In the genomic region with DNA sequence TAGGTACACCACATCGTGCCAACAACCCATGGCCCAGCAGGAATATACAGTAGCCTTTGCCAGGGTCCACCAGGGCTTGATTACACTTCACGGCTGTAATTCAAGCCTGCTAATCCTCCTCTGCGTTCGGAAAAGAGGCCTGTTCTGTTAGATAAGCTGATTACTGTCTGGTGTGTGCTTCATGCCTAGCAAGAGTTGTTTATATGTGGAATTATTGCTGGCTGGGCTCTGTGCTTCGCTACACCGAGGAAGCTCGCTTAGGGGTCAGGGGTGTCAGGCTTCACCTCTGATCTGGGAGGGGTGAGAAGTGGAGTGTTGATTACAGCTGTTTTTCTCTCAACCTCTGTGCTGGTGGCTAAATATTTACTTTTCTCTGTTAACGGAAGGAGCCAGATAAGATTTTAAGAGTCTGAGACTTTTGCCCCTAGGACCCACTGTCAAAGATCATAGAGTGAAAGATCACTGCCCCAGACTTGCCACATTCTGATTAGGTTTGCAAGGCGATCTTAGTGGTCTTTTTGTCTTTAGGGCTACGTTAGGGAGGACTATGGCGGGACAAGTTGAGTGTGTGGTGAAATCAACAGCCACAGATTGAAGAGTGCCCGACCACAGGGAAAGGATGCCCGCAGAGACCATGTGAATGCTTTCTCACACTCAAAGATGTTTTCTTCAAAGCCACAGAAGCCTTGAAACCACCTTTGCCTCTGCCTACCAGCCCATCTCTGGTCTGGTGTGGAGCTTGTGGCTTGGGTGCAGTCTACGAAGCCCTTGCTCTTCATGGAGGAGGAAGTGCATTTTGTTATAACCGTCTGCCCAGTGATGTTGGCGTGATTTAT, we compare ENCODE assay signal across 10 cellular contexts.
DNase-seq lines count a peak whose midpoint lies in the region; ATAC-seq and TF ChIP-seq lines count a peak whose summit lies in the region.
"Had no signal": no experiment of that assay in that cellular context is flagged by ENCODE, and none has a peak within 500 bp of the region (broad histone marks: within the 10 kb centered on the region; RNA-seq: fewer than 3 reads in every experiment).

No MANE protein-coding gene starts in this region.

- H3K27ac Mint-ChIP-seq in progenitor cell of endocrine pancreas, result peak overlapping the region; percentile 97
- no peak overlapping the region for H3K27ac Mint-ChIP-seq in stimulated activated naive CD8-positive, alpha-beta T cell treated with anti-CD3 and anti-CD28 coated beads, Interleukin-15, amount 100 ng/mL, for 72 hours
- H3K27ac Mint-ChIP-seq: activated naive CD8-positive, alpha-beta T cell treated with anti-CD3 and anti-CD28 coated beads, Interleukin-2, amount 10 ng/mL, durations not matched to agents 7 days and 5 days; naive thymus-derived CD8-positive, alpha-beta T cell had no signal

- H3K9me3 ChIP-seq in gastroesophageal sphincter, result no peaks in the 10 kb centered on the region

- H3K4me3 ChIP-seq in gastroesophageal sphincter, result no peak overlapping the region

- peaks cover 28 to 93% (median 37%) of the 10 kb centered on the region in 3 donors for H3K4me1 ChIP-seq in gastroesophageal sphincter

- ATAC-seq in gastroesophageal sphincter, result no peak
- ATAC-seq in stimulated activated naive CD8-positive, alpha-beta T cell treated with anti-CD3 and anti-CD28 coated beads, Interleukin-15, amount 100 ng/mL, for 72 hours, result no peak
- ATAC-seq: naive thymus-derived CD8-positive, alpha-beta T cell had no signal

- TF ChIP-seq CTCF in gastroesophageal sphincter (IDR thresholded peaks at IDR 0.05), result no peak
- TF ChIP-seq CTCF in progenitor cell of endocrine pancreas (IDR thresholded peaks at IDR 0.05; ENCODE audit: unreplicated experiment), result no peak

- DNase-seq in DMS53 treated with DMSO at 0.1 percent for 48 hours (lab: John Stamatoyannopoulos, UW; ENCODE audit: unreplicated experiment), result peak; percentile 9
- DNase-seq in NCI-H524 treated with DMSO at 0.1 percent for 48 hours (lab: John Stamatoyannopoulos, UW), result peak; percentile 92
- DNase-seq in progenitor cell of endocrine pancreas (ENCODE audit: low spot score, unreplicated experiment), result no peak
- no peak for DNase-seq in HK-2 (ENCODE audit: unreplicated experiment)
- DNase-seq in kidney glomerular epithelial cell (lab: John Stamatoyannopoulos, UW), result no peak
- no peak for DNase-seq in DMS114 treated with DMSO at 0.1 percent for 48 hours (lab: John Stamatoyannopoulos, UW; ENCODE audit: unreplicated experiment)
- no peak for DNase-seq in stimulated activated naive CD8-positive, alpha-beta T cell treated with anti-CD3 and anti-CD28 coated beads, Interleukin-15, amount 100 ng/mL, for 72 hours
- DNase-seq: activated naive CD8-positive, alpha-beta T cell treated with anti-CD3 and anti-CD28 coated beads, Interleukin-2, amount 10 ng/mL, durations not matched to agents 7 days and 5 days; naive thymus-derived CD8-positive, alpha-beta T cell had no signal

- no peaks in the 10 kb centered on the region for H3K9me3 Mint-ChIP-seq in progenitor cell of endocrine pancreas (ENCODE audit: low read depth)
- H3K9me3 Mint-ChIP-seq in stimulated activated naive CD8-positive, alpha-beta T cell treated with anti-CD3 and anti-CD28 coated beads, Interleukin-15, amount 100 ng/mL, for 72 hours, result peaks cover 0 to 5% of the 10 kb centered on the region in 2 donors
- H3K9me3 Mint-ChIP-seq: activated naive CD8-positive, alpha-beta T cell treated with anti-CD3 and anti-CD28 coated beads, Interleukin-2, amount 10 ng/mL, durations not matched to agents 7 days and 5 days had no signal

- H3K36me3 Mint-ChIP-seq in progenitor cell of endocrine pancreas (ENCODE audit: insufficient read depth), result peaks cover 2% of the 10 kb centered on the region
- H3K36me3 Mint-ChIP-seq: activated naive CD8-positive, alpha-beta T cell treated with anti-CD3 and anti-CD28 coated beads, Interleukin-2, amount 10 ng/mL, durations not matched to agents 7 days and 5 days; naive thymus-derived CD8-positive, alpha-beta T cell had no signal

- TF ChIP-seq POLR2A in gastroesophageal sphincter (IDR thresholded peaks at IDR 0.05), result no peak

- no peak for TF ChIP-seq EP300 in gastroesophageal sphincter (IDR thresholded peaks at IDR 0.05)

- WGBS in gastroesophageal sphincter (ENCODE audit: low coverage in 1 of 2), 2 donors, result 45 to 100% methylated on average over 6 to 9 of the region's 16 CpGs

- no peaks in the 10 kb centered on the region for H3K36me3 ChIP-seq in gastroesophageal sphincter

- peaks cover 78% of the 10 kb centered on the region for H3K4me1 Mint-ChIP-seq in progenitor cell of endocrine pancreas (ENCODE audit: low read depth)
- H3K4me1 Mint-ChIP-seq in stimulated activated naive CD8-positive, alpha-beta T cell treated with anti-CD3 and anti-CD28 coated beads, Interleukin-15, amount 100 ng/mL, for 72 hours, result no peaks in the 10 kb centered on the region
- H3K4me1 Mint-ChIP-seq: activated naive CD8-positive, alpha-beta T cell treated with anti-CD3 and anti-CD28 coated beads, Interleukin-2, amount 10 ng/mL, durations not matched to agents 7 days and 5 days had no signal

- no peaks in the 10 kb centered on the region for H3K27me3 ChIP-seq in gastroesophageal sphincter

- H3K27me3 Mint-ChIP-seq in progenitor cell of endocrine pancreas, result no peaks in the 10 kb centered on the region
- no peaks in the 10 kb centered on the region for H3K27me3 Mint-ChIP-seq in stimulated activated naive CD8-positive, alpha-beta T cell treated with anti-CD3 and anti-CD28 coated beads, Interleukin-15, amount 100 ng/mL, for 72 hours

- H3K27ac ChIP-seq in gastroesophageal sphincter, result peak overlapping the region; percentile 63 to 80 (median 76)

- peak overlapping the region; percentile 32 for H3K4me3 Mint-ChIP-seq in progenitor cell of endocrine pancreas (ENCODE audit: low read depth)
- H3K4me3 Mint-ChIP-seq in stimulated activated naive CD8-positive, alpha-beta T cell treated with anti-CD3 and anti-CD28 coated beads, Interleukin-15, amount 100 ng/mL, for 72 hours, result no peak overlapping the region
- H3K4me3 Mint-ChIP-seq: activated naive CD8-positive, alpha-beta T cell treated with anti-CD3 and anti-CD28 coated beads, Interleukin-2, amount 10 ng/mL, durations not matched to agents 7 days and 5 days; naive thymus-derived CD8-positive, alpha-beta T cell had no signal

Comparison
In these comparisons a context has a peak if more than half of its experiments do, and no peak if none do; other contexts are left out.
1. DNase-seq: peak in DMS53 treated with DMSO at 0.1 percent for 48 hours (single experiment) and NCI-H524 treated with DMSO at 0.1 percent for 48 hours (single experiment); none in progenitor cell of endocrine pancreas (single experiment), HK-2 (single experiment), kidney glomerular epithelial cell (single experiment), DMS114 treated with DMSO at 0.1 percent for 48 hours (single experiment) and stimulated activated naive CD8-positive, alpha-beta T cell treated with anti-CD3 and anti-CD28 coated beads, Interleukin-15, amount 100 ng/mL, for 72 hours (0 of 2).